8 cellular contexts compared by ENCODE assay signal in genomic region chr19:39410620-39411005, GRCh38. TPM values are rescaled to one million over a fixed set of nuclear protein-coding genes. Genes with fewer than 3 reads are reported as not detected.
A peak's percentile ranks its signal among the peaks of the same experiment; 100 is the strongest.
DNase-seq lines count a peak whose midpoint lies in the region; ATAC-seq lines count a peak whose summit lies in the region.

No MANE protein-coding gene starts in this region.

- H3K27ac ChIP-seq in HUES48 (ENCODE audit: low read depth, low read length) (peak overlapping the region; percentile 97), iPS DF 6.9 (ENCODE audit: low read length) (no peak overlapping the region)

- no peaks in the 10 kb centered on the region for H3K9me3 ChIP-seq in HUES48 (ENCODE audit: control insufficient read depth, insufficient read depth, low read length)
- H3K9me3 ChIP-seq in iPS DF 6.9 (ENCODE audit: control insufficient read depth, insufficient read depth, low read length), result no peaks in the 10 kb centered on the region

- peaks cover 38% of the 10 kb centered on the region for H3K4me1 ChIP-seq in HUES48 (ENCODE audit: control insufficient read depth, insufficient read depth, low read length)
- H3K4me1 ChIP-seq in iPS DF 6.9 (ENCODE audit: control insufficient read depth, insufficient read depth, low read length), result peaks cover 15% of the 10 kb centered on the region

- H3K27ac Mint-ChIP-seq in activated T-helper 1 cell treated with anti-CD3 and anti-CD28 coated beads, Interleukin-12 subunit alpha, Interleukin-12 subunit beta, Interleukin-2, Interleukin-4 antibody, amounts not matched to agents 30 ng/mL and 10 ng/mL and 1 ng/mL, durations not matched to agents 14 hours and 24 hours and 36 hours, result peak overlapping the region; percentile 86
- peak overlapping the region; percentile 100 for H3K27ac Mint-ChIP-seq in stimulated activated effector memory CD8-positive, alpha-beta T cell treated with anti-CD3 and anti-CD28 coated beads, Interleukin-12 subunit alpha, Interleukin-12 subunit beta, amount 100 ng/mL, for 72 hours

- H3K4me1 Mint-ChIP-seq in activated T-helper 1 cell treated with anti-CD3 and anti-CD28 coated beads, Interleukin-12 subunit alpha, Interleukin-12 subunit beta, Interleukin-2, Interleukin-4 antibody, amounts not matched to agents 30 ng/mL and 10 ng/mL and 1 ng/mL, durations not matched to agents 14 hours and 24 hours and 36 hours (ENCODE audit: low read depth), result peaks cover 54% of the 10 kb centered on the region
- peaks cover 66% of the 10 kb centered on the region for H3K4me1 Mint-ChIP-seq in stimulated activated effector memory CD8-positive, alpha-beta T cell treated with anti-CD3 and anti-CD28 coated beads, Interleukin-12 subunit alpha, Interleukin-12 subunit beta, amount 100 ng/mL, for 72 hours

- H3K36me3 Mint-ChIP-seq in activated T-helper 1 cell treated with anti-CD3 and anti-CD28 coated beads, Interleukin-12 subunit alpha, Interleukin-12 subunit beta, Interleukin-2, Interleukin-4 antibody, amounts not matched to agents 30 ng/mL and 10 ng/mL and 1 ng/mL, durations not matched to agents 14 hours and 24 hours and 36 hours (ENCODE audit: low read depth), result peaks cover 18% of the 10 kb centered on the region
- peaks cover 85% of the 10 kb centered on the region for H3K36me3 Mint-ChIP-seq in stimulated activated effector memory CD8-positive, alpha-beta T cell treated with anti-CD3 and anti-CD28 coated beads, Interleukin-12 subunit alpha, Interleukin-12 subunit beta, amount 100 ng/mL, for 72 hours

- peak overlapping the region; percentile 96 for H3K4me3 Mint-ChIP-seq in activated T-helper 1 cell treated with anti-CD3 and anti-CD28 coated beads, Interleukin-12 subunit alpha, Interleukin-12 subunit beta, Interleukin-2, Interleukin-4 antibody, amounts not matched to agents 30 ng/mL and 10 ng/mL and 1 ng/mL, durations not matched to agents 14 hours and 24 hours and 36 hours
- peak overlapping the region; percentile 97 for H3K4me3 Mint-ChIP-seq in stimulated activated effector memory CD8-positive, alpha-beta T cell treated with anti-CD3 and anti-CD28 coated beads, Interleukin-12 subunit alpha, Interleukin-12 subunit beta, amount 100 ng/mL, for 72 hours

- peaks cover 11% of the 10 kb centered on the region for H3K36me3 ChIP-seq in HUES48 (ENCODE audit: control insufficient read depth, insufficient read depth, low read length)
- H3K36me3 ChIP-seq in iPS DF 6.9 (ENCODE audit: control insufficient read depth, insufficient read depth, low read length), result no peaks in the 10 kb centered on the region

- WGBS in iPS DF 6.9 (ENCODE audit: insufficient coverage, insufficient read length), result no CpG with 5 or more reads among the region's 2 CpGs

- H3K27me3 ChIP-seq in HUES48 (ENCODE audit: control insufficient read depth, insufficient read depth, low read length) (no peaks in the 10 kb centered on the region), iPS DF 6.9 (ENCODE audit: control insufficient read depth, insufficient read depth, low read length) (no peaks in the 10 kb centered on the region)

- H3K27me3 Mint-ChIP-seq in activated T-helper 1 cell treated with anti-CD3 and anti-CD28 coated beads, Interleukin-12 subunit alpha, Interleukin-12 subunit beta, Interleukin-2, Interleukin-4 antibody, amounts not matched to agents 30 ng/mL and 10 ng/mL and 1 ng/mL, durations not matched to agents 14 hours and 24 hours and 36 hours (ENCODE audit: insufficient read depth), result no peaks in the 10 kb centered on the region

- no peak for DNase-seq in activated T-helper 1 cell treated with anti-CD3 and anti-CD28 coated beads, Interleukin-12 subunit alpha, Interleukin-12 subunit beta, Interleukin-2, Interleukin-4 antibody, amounts not matched to agents 30 ng/mL and 10 ng/mL and 1 ng/mL, durations not matched to agents 14 hours and 24 hours and 36 hours (ENCODE audit: low spot score)
- DNase-seq in iPS DF 6.9 (ENCODE audit: low read depth, low spot score) (no peak), DMS 273 (lab: John Stamatoyannopoulos, UW; ENCODE audit: unreplicated experiment) (no peak), KG1 (lab: John Stamatoyannopoulos, UW) (no peak)
- no peak for DNase-seq in stimulated activated effector memory CD8-positive, alpha-beta T cell treated with anti-CD3 and anti-CD28 coated beads, Interleukin-12 subunit alpha, Interleukin-12 subunit beta, amount 100 ng/mL, for 72 hours (ENCODE audit: low spot score in 2 of 2)

- peak overlapping the region; percentile 91; the same call in 1 of the 2 replicates for H3K9ac ChIP-seq in HUES48 (ENCODE audit: low read depth, low read length)

- H3K4me3 ChIP-seq in HUES48 (ENCODE audit: low read depth, low read length), result peak overlapping the region; percentile 81
- peak overlapping the region; percentile 62; the same call in 1 of the 2 replicates for H3K4me3 ChIP-seq in iPS DF 6.9 (ENCODE audit: low read length)

- no peak for ATAC-seq in stimulated activated effector memory CD8-positive, alpha-beta T cell treated with anti-CD3 and anti-CD28 coated beads, Interleukin-12 subunit alpha, Interleukin-12 subunit beta, amount 100 ng/mL, for 72 hours
- ATAC-seq in HG02885 (IDR thresholded peaks at IDR 0.05; ENCODE audit: poor library complexity, unreplicated experiment), result no peak
- ATAC-seq in GM18907 (IDR thresholded peaks at IDR 0.05; ENCODE audit: unreplicated experiment), result no peak

- no peaks in the 10 kb centered on the region for H3K9me3 Mint-ChIP-seq in activated T-helper 1 cell treated with anti-CD3 and anti-CD28 coated beads, Interleukin-12 subunit alpha, Interleukin-12 subunit beta, Interleukin-2, Interleukin-4 antibody, amounts not matched to agents 30 ng/mL and 10 ng/mL and 1 ng/mL, durations not matched to agents 14 hours and 24 hours and 36 hours
- no peaks in the 10 kb centered on the region for H3K9me3 Mint-ChIP-seq in stimulated activated effector memory CD8-positive, alpha-beta T cell treated with anti-CD3 and anti-CD28 coated beads, Interleukin-12 subunit alpha, Interleukin-12 subunit beta, amount 100 ng/mL, for 72 hours

- intact Hi-C loops in activated T-helper 1 cell treated with anti-CD3 and anti-CD28 coated beads, Interleukin-12 subunit alpha, Interleukin-12 subunit beta, Interleukin-2, Interleukin-4 antibody, amounts not matched to agents 30 ng/mL and 10 ng/mL and 1 ng/mL, durations not matched to agents 14 hours and 24 hours and 36 hours (cut with micrococcal nuclease), result loop anchor here (1.0 to 5.0 kb wide), 3 partner anchors 13 to 1852 kb away; partner anchors contain the start of gene HNRNPUL1

RNA-seq across cellular contexts. Expression of gene PLEKHG2, which starts 1.9 kb away (rescaled TPM):
- total RNA-seq in activated T-helper 1 cell treated with anti-CD3 and anti-CD28 coated beads, Interleukin-12 subunit alpha, Interleukin-12 subunit beta, Interleukin-2, Interleukin-4 antibody, amounts not matched to agents 30 ng/mL and 10 ng/mL and 1 ng/mL, durations not matched to agents 14 hours and 24 hours and 36 hours, result 43.9 and 47.3 TPM in 2 replicates

RNA-seq across cellular contexts. Expression of gene ZFP36, which starts 4.0 kb away (rescaled TPM):
- 31.2 and 32.0 TPM in 2 replicates for total RNA-seq in activated T-helper 1 cell treated with anti-CD3 and anti-CD28 coated beads, Interleukin-12 subunit alpha, Interleukin-12 subunit beta, Interleukin-2, Interleukin-4 antibody, amounts not matched to agents 30 ng/mL and 10 ng/mL and 1 ng/mL, durations not matched to agents 14 hours and 24 hours and 36 hours

RNA-seq across cellular contexts. Expression of gene MED29, which starts 19.4 kb away (rescaled TPM):
- total RNA-seq in activated T-helper 1 cell treated with anti-CD3 and anti-CD28 coated beads, Interleukin-12 subunit alpha, Interleukin-12 subunit beta, Interleukin-2, Interleukin-4 antibody, amounts not matched to agents 30 ng/mL and 10 ng/mL and 1 ng/mL, durations not matched to agents 14 hours and 24 hours and 36 hours, result 37.5 and 45.8 TPM in 2 replicates

RNA-seq across cellular contexts. Expression of gene PAF1, which starts 19.7 kb away (rescaled TPM):
- total RNA-seq in activated T-helper 1 cell treated with anti-CD3 and anti-CD28 coated beads, Interleukin-12 subunit alpha, Interleukin-12 subunit beta, Interleukin-2, Interleukin-4 antibody, amounts not matched to agents 30 ng/mL and 10 ng/mL and 1 ng/mL, durations not matched to agents 14 hours and 24 hours and 36 hours, result 54.8 and 57.3 TPM in 2 replicates

RNA-seq across cellular contexts. Expression of gene RPS16, which starts 25.1 kb away (rescaled TPM):
- total RNA-seq in activated T-helper 1 cell treated with anti-CD3 and anti-CD28 coated beads, Interleukin-12 subunit alpha, Interleukin-12 subunit beta, Interleukin-2, Interleukin-4 antibody, amounts not matched to agents 30 ng/mL and 10 ng/mL and 1 ng/mL, durations not matched to agents 14 hours and 24 hours and 36 hours, result 2,440 and 2,532 TPM in 2 replicates
